ENCODE assay signal across 1 cellular context in the genomic region with DNA sequence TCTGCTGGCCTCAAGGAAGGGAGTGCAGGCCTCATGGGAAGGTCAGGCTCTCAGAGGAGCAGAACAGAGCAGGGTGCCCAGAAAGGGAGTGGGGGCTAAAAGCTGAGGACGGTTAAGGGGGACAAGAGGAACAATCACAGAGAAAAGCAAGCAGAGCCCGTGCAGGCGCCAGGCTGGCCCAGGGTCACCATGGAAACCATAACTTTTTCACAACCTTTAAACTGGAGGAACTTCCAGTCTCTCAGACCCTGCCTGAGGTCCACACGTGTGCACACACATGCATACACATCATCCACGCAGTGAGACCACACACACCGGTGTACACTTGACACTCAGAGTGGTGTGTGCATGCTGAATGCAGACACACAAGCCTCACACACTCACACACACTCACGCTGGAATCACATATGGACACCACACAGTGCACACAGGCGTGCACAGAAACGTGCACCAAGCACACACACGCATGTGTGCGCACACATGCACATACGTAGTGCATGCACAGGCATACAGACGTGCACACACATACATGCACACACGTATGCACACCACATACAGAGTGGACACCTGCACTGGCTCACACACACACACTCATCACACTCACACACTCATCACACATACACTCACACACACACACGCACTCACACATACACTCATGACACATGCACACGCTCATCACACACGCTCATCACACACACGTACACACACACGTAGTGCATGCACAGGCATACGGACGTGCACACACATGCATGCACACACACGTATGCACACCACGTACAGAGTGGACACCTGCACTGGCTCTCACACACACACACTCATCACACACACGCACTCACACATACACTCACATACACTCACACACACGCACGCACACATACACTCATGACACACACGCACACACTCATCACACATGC.
TF ChIP-seq lines count a peak whose summit lies in the region.

No MANE protein-coding gene starts in this region.

TF ChIP-seq in H1, 55 proteins besides CTCF, POLR2A, EP300 and RAD21:
- no peak for TF ChIP-seq TCF12 (IDR thresholded peaks at IDR 0.05; ENCODE audit: low read depth, low read length)
- no peak for TF ChIP-seq SIRT6 (IDR thresholded peaks at IDR 0.05; ENCODE audit: low read length)
- no peak for TF ChIP-seq CHD1 (IDR thresholded peaks at IDR 0.05; ENCODE audit: low read depth, low read length)
- no peak for TF ChIP-seq POLR2AphosphoS5 (IDR thresholded peaks at IDR 0.05; ENCODE audit: low read depth, low read length)
- TF ChIP-seq GABPA (IDR thresholded peaks at IDR 0.05; ENCODE audit: borderline replicate concordance, insufficient read depth, low read length), result no peak
- no peak for TF ChIP-seq TBP (IDR thresholded peaks at IDR 0.05; ENCODE audit: low read depth, low read length)
- no peak for TF ChIP-seq ZNF274 (IDR thresholded peaks at IDR 0.05; ENCODE audit: borderline replicate concordance, extremely low read depth, low read length)
- TF ChIP-seq TAF7 (optimal IDR thresholded peaks at IDR 0.05; ENCODE audit: borderline replicate concordance, low read depth, low read length), result no peak
- no peak for TF ChIP-seq SP1 (IDR thresholded peaks at IDR 0.05; ENCODE audit: low read depth, low read length)
- TF ChIP-seq CREB1 (IDR thresholded peaks at IDR 0.05), result no peak
- TF ChIP-seq, protein P1, sequence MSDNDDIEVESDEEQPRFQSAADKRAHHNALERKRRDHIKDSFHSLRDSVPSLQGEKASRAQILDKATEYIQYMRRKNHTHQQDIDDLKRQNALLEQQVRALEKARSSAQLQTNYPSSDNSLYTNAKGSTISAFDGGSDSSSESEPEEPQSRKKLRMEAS (IDR thresholded peaks at IDR 0.05), result no peak
- no peak for TF ChIP-seq BACH1 (IDR thresholded peaks at IDR 0.05; ENCODE audit: low read length)
